Comparison of ENCODE assay signal across 22 cellular contexts in genomic region chr18:71673954-71674353, GRCh38.
"Had no signal": no experiment of that assay in that cellular context is flagged by ENCODE, and none has a peak within 500 bp of the region (broad histone marks: within the 10 kb centered on the region; RNA-seq: fewer than 3 reads in every experiment).

No MANE protein-coding gene starts in this region.

- H3K27ac Mint-ChIP-seq: activated CD4-positive, alpha-beta memory T cell treated with anti-CD3 and anti-CD28 coated beads for 36 hours; activated CD4-positive, alpha-beta T cell treated with anti-CD3 and anti-CD28 coated beads, Interleukin-2, amount 10 ng/mL, durations not matched to agents 7 days and 5 days; activated naive CD4-positive, alpha-beta T cell treated with anti-CD3 and anti-CD28 coated beads for 36 hours; activated naive CD8-positive, alpha-beta T cell treated with anti-CD3 and anti-CD28 coated beads for 36 hours; activated T-helper 17 cell treated with anti-CD3 and anti-CD28 coated beads, Interleukin-2, amount 50 U/mL, for 72 hours; T-cell had no signal

- H3K9me3 Mint-ChIP-seq: activated CD4-positive, alpha-beta T cell treated with anti-CD3 and anti-CD28 coated beads, Interleukin-2, amount 10 ng/mL, durations not matched to agents 7 days and 5 days had no signal

- H3K4me1 Mint-ChIP-seq: activated CD4-positive, alpha-beta T cell treated with anti-CD3 and anti-CD28 coated beads, Interleukin-2, amount 10 ng/mL, durations not matched to agents 7 days and 5 days; activated naive CD8-positive, alpha-beta T cell treated with anti-CD3 and anti-CD28 coated beads for 36 hours; activated T-helper 17 cell treated with anti-CD3 and anti-CD28 coated beads, Interleukin-2, amount 50 U/mL, for 72 hours; T-cell had no signal

- H3K4me3 ChIP-seq: SK-N-MC had no signal

- H3K27me3 Mint-ChIP-seq: activated CD4-positive, alpha-beta memory T cell treated with anti-CD3 and anti-CD28 coated beads for 36 hours; activated CD4-positive, alpha-beta T cell treated with anti-CD3 and anti-CD28 coated beads, Interleukin-2, amount 10 ng/mL, durations not matched to agents 7 days and 5 days; activated T-helper 17 cell treated with anti-CD3 and anti-CD28 coated beads, Interleukin-2, amount 50 U/mL, for 72 hours; T-cell had no signal

- ATAC-seq: activated T-helper 17 cell treated with anti-CD3 and anti-CD28 coated beads, Interleukin-2, amount 50 U/mL, for 72 hours; PC-3; T-cell had no signal

- DNase-seq: activated CD4-positive, alpha-beta memory T cell treated with anti-CD3 and anti-CD28 coated beads for 36 hours; activated CD4-positive, alpha-beta T cell treated with anti-CD3 and anti-CD28 coated beads, Interleukin-2, amount 10 ng/mL, durations not matched to agents 7 days and 5 days; activated CD4-positive, CD25-positive, alpha-beta regulatory T cell; activated CD8-positive, alpha-beta memory T cell treated with anti-CD3 and anti-CD28 coated beads for 24 hours; activated gamma-delta T cell; activated naive CD4-positive, alpha-beta T cell treated with anti-CD3 and anti-CD28 coated beads for 36 hours; activated naive CD8-positive, alpha-beta T cell treated with anti-CD3 and anti-CD28 coated beads for 36 hours; activated T-cell treated with anti-CD3 and anti-CD28 coated beads, Interleukin-2, amount 50 U/mL, for 4 hours; IMR-90; Kasumi-1; KBM-7; NCI-H1105 treated with DMSO at 0.1 percent for 48 hours; NCI-H1436 treated with DMSO at 0.1 percent for 48 hours; NCI-H187; NCI-H2171; NCI-H2227 treated with DMSO at 0.1 percent for 48 hours; PC-3; T-cell; T-helper 2 cell had no signal

- H3K27ac ChIP-seq: SK-N-MC, VCaP had no signal

- H3K4me3 Mint-ChIP-seq: activated CD4-positive, alpha-beta memory T cell treated with anti-CD3 and anti-CD28 coated beads for 36 hours; activated CD4-positive, alpha-beta T cell treated with anti-CD3 and anti-CD28 coated beads, Interleukin-2, amount 10 ng/mL, durations not matched to agents 7 days and 5 days; activated naive CD4-positive, alpha-beta T cell treated with anti-CD3 and anti-CD28 coated beads for 36 hours; activated naive CD8-positive, alpha-beta T cell treated with anti-CD3 and anti-CD28 coated beads for 36 hours; activated T-cell treated with anti-CD3 and anti-CD28 coated beads, Interleukin-2, amount 50 U/mL, for 4 hours; activated T-helper 17 cell treated with anti-CD3 and anti-CD28 coated beads, Interleukin-2, amount 50 U/mL, for 72 hours; T-cell had no signal

- H3K36me3 Mint-ChIP-seq: activated CD4-positive, alpha-beta memory T cell treated with anti-CD3 and anti-CD28 coated beads for 36 hours; activated naive CD8-positive, alpha-beta T cell treated with anti-CD3 and anti-CD28 coated beads for 36 hours; T-cell had no signal
